18 cellular contexts compared by ENCODE assay signal in the genomic region with DNA sequence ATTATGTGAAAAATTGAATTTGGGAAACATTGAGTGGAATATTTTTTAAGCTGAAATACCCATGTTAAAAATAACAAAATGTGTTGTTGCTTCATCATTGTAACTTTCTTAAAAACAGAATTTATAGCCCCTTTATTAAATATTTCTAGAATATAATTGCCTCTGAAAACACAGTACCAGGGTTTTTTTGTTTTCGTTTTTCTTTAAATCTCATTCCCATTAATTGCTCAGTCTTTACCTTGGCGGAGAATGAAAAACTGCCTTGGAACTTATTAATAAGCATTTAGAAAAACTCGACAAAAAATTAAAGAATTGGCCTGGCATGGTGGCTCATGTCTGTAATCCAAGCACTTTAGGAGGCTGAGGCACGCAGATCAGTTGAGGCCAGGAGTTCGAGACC.
"Had no signal": no experiment of that assay in that cellular context is flagged by ENCODE, and none has a peak within 500 bp of the region (broad histone marks: within the 10 kb centered on the region; RNA-seq: fewer than 3 reads in every experiment).

No MANE protein-coding gene starts in this region.

- H3K4me1 ChIP-seq: breast epithelium had no signal

- H3K27me3 ChIP-seq: breast epithelium, neutrophil had no signal

- H3K79me2 ChIP-seq: parathyroid adenoma had no signal

- H3K9ac ChIP-seq: parathyroid adenoma had no signal

- H3K9me3 ChIP-seq: breast epithelium, neutrophil had no signal

- H3K27ac ChIP-seq: neutrophil, parathyroid adenoma, SK-N-MC, WERI-Rb-1 had no signal

- H2AFZ ChIP-seq: parathyroid adenoma had no signal

- ATAC-seq: effector memory CD8-positive, alpha-beta T cell; left cardiac atrium; natural killer cell treated with Interleukin-12 subunit alpha and Interleukin-12 subunit beta and Interleukin-15 and Interleukin-18, amount 100 ng/mL, for 72 hours; stimulated activated effector memory CD8-positive, alpha-beta T cell treated with anti-CD3 and anti-CD28 coated beads, Interleukin-12 subunit alpha, Interleukin-12 subunit beta, amount 100 ng/mL, for 72 hours had no signal

- H3K4me2 ChIP-seq: smooth muscle cell had no signal

- DNase-seq: activated CD4-positive, alpha-beta T cell treated with anti-CD3 and anti-CD28 coated beads for 1 hour; activated CD4-positive, alpha-beta T cell treated with anti-CD3 and anti-CD28 coated beads, Interleukin-2, amount 50 U/mL, for 4 hours; activated gamma-delta T cell; dermis blood vessel endothelial cell; effector memory CD8-positive, alpha-beta T cell; foreskin melanocyte; head of caudate nucleus; left cardiac atrium; stimulated activated CD4-positive, alpha-beta T cell treated with anti-CD3 and anti-CD28 coated beads, Interleukin-4, amount 100 ng/mL, for 24 hours; trophoblast cell; WERI-Rb-1 had no signal

- H3K36me3 ChIP-seq: breast epithelium, neutrophil, WERI-Rb-1 had no signal

- H3K4me3 ChIP-seq: breast epithelium, SK-N-MC, smooth muscle cell had no signal
